In the genomic region with DNA sequence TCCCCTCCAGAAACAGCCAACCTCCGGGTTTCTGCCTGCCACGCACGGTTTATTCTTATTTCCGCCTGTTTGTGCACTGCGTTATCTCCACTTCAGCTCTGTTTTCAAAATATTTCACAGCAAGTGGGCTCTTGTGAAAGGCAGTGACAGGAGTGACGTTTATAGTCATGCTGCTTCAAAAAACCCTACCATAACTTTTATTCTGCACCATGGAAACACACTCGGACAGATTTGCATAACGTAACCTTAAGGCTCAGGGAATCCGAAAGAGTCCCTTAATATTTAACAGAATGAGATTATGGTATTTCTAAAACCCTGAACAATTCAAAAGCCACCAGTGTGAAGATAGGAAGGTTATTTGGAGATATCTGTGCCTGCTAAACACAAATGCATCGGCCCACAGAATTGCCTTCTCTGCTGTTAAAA, we compare ENCODE assay signal across 9 cellular contexts. TPM values are rescaled to one million over a fixed set of nuclear protein-coding genes. Genes with fewer than 3 reads are reported as not detected.
DNase-seq lines count a peak whose midpoint lies in the region; ATAC-seq, FAIRE-seq and TF ChIP-seq lines count a peak whose summit lies in the region.
"Had no signal": no experiment of that assay in that cellular context is flagged by ENCODE, and none has a peak within 500 bp of the region (broad histone marks: within the 10 kb centered on the region; RNA-seq: fewer than 3 reads in every experiment).

No MANE protein-coding gene starts in this region.

- intact Hi-C loops in PC-3 (cut with micrococcal nuclease): loop anchor here (1.0 to 5.0 kb wide), 2 partner anchors 62 to 122 kb away; partner anchors contain the start of gene H3-3A
- intact Hi-C loops in naive thymus-derived CD4-positive, alpha-beta T cell (cut with micrococcal nuclease): loop anchor here (1.0 to 10.0 kb wide), 24 partner anchors 62 to 1787 kb away; partner anchors contain the start of genes ACBD3 (in 2 of the 2), H3-3A (in 2 of the 2), LBR (in 2 of the 2) and PARP1 (in 2 of the 2)

- H4K20me1 ChIP-seq in PC-3 (ENCODE audit: low read length): peaks cover 29% of the 10 kb centered on the region; the same call in 1 of the 2 replicates

- ATAC-seq in HG02943 (IDR thresholded peaks at IDR 0.05; ENCODE audit: low read depth, unreplicated experiment) (peak; percentile 38), PC-3 (no peak)
- peak; percentile 58 for ATAC-seq in naive thymus-derived CD4-positive, alpha-beta T cell

- DNase-seq in AG04449 (ENCODE audit: low read depth, low spot score) (no peak), GM18507 (ENCODE audit: extremely low spot score, insufficient read length, low read depth) (no peak), PC-3 (no peak), dermis blood vessel endothelial cell (peak; percentile 59), RKO (ENCODE audit: low spot score) (no peak)
- peak in 7 of 9 donors; percentile 82 to 92 (median 88) for DNase-seq in naive thymus-derived CD4-positive, alpha-beta T cell
- DNase-seq in stimulated activated CD4-positive, alpha-beta T cell treated with anti-CD3 and anti-CD28 coated beads, Interleukin-15, amount 100 ng/mL, for 24 hours: no peak

- TF ChIP-seq CTCF in AG04449 (IDR thresholded peaks at IDR 0.05; ENCODE audit: insufficient read depth, low read length, missing control alignments) (no peak), PC-3 (conservative IDR thresholded peaks at IDR 0.05; ENCODE audit: low read depth, low read length) (no peak)

- H3K4me2 ChIP-seq in PC-3 (ENCODE audit: low read length): peak overlapping the region; percentile 87

- H2AFZ ChIP-seq in PC-3 (ENCODE audit: low read length): peak overlapping the region; percentile 56

- peaks cover 0 to 12% (median 4%) of the 10 kb centered on the region in 5 donors for H3K36me3 Mint-ChIP-seq in naive thymus-derived CD4-positive, alpha-beta T cell

- CTCF ChIA-PET in AG04449 (lab: Yijun Ruan, JAX) (interaction anchor here (1.0 to 1.9 kb wide), 3 partner anchors 14 to 121 kb away, joined by 3 to 9 read pairs (median 8); no protein-coding TSS in a partner anchor), PC-3 (lab: Charles Lee) (interaction anchor here (0.5 to 1.0 kb wide), 2 partner anchors 60 to 63 kb away, joined by 3 to 6 read pairs; partner anchors contain the start of gene H3-3A)
- CTCF ChIA-PET in naive thymus-derived CD4-positive, alpha-beta T cell (lab: Charles Lee): interaction anchor here (0.9 to 2.1 kb wide), 8 partner anchors 8 to 525 kb away, joined by 3 to 13 read pairs (median 4); partner anchors contain the start of genes H3-3A and SRP9

- no peaks in the 10 kb centered on the region for H3K9me3 ChIP-seq in PC-3 (ENCODE audit: low read length)
- no peaks in the 10 kb centered on the region for H3K9me3 ChIP-seq in naive thymus-derived CD4-positive, alpha-beta T cell (ENCODE audit: control insufficient read depth in 2 of 3, low read length in 3 of 3)

- H3F3A ChIP-seq in PC-3 (ENCODE audit: low read length, unreplicated experiment): no peaks in the 10 kb centered on the region

- peaks cover 23% of the 10 kb centered on the region for H3K4me1 ChIP-seq in PC-3 (ENCODE audit: insufficient read depth, low read length)
- peaks cover 51 to 74% of the 10 kb centered on the region in 2 donors for H3K4me1 ChIP-seq in naive thymus-derived CD4-positive, alpha-beta T cell (ENCODE audit: control insufficient read depth in 2 of 2, insufficient read depth in 2 of 2, low read length in 2 of 2)

- H3K4me1 Mint-ChIP-seq in naive thymus-derived CD4-positive, alpha-beta T cell: peaks cover 47 to 96% (median 76%) of the 10 kb centered on the region in 7 donors

- H3K9ac ChIP-seq in PC-3 (ENCODE audit: low read length): peak overlapping the region; percentile 12; the same call in 1 of the 2 replicates

- 0 out of 2 replicates have a peak overlapping the region, but pooled peaks have one; percentile 23 for H3K27ac ChIP-seq in PC-3 (ENCODE audit: low read length)
- peak overlapping the region; percentile 98 for H3K27ac ChIP-seq in naive thymus-derived CD4-positive, alpha-beta T cell (ENCODE audit: low read depth, low read length)

- peaks cover 42% of the 10 kb centered on the region for H3K79me2 ChIP-seq in PC-3 (ENCODE audit: low read length)

- peaks cover 0 to 10% (median 0%) of the 10 kb centered on the region in 11 donors for H3K9me3 Mint-ChIP-seq in naive thymus-derived CD4-positive, alpha-beta T cell

- TSS peak; percentile 99 for BruUV-seq in PC-3 (replicated peaks; lab: Mats Ljungman, UMichigan)

- no peaks in the 10 kb centered on the region for H3K27me3 Mint-ChIP-seq in naive thymus-derived CD4-positive, alpha-beta T cell

- H3K4me3 ChIP-seq in AG04449 (ENCODE audit: low read depth, low read length) (peak overlapping the region; percentile 52), PC-3 (ENCODE audit: low read length) (peak overlapping the region; percentile 94)
- peak overlapping the region; percentile 78 for H3K4me3 ChIP-seq in naive thymus-derived CD4-positive, alpha-beta T cell (ENCODE audit: low read length)

- no peaks in the 10 kb centered on the region for H3K9me2 ChIP-seq in PC-3 (replicated peaks; ENCODE audit: low read length)

- peak; percentile 83 for FAIRE-seq in GM18507 (lab: Jason Lieb, UNC)

- H3K36me3 ChIP-seq in PC-3 (ENCODE audit: low read depth, low read length): peaks cover 11% of the 10 kb centered on the region; the same call in 1 of the 2 replicates
- peaks cover 0 to 9% (median 2%) of the 10 kb centered on the region in 3 experiments for H3K36me3 ChIP-seq in naive thymus-derived CD4-positive, alpha-beta T cell (ENCODE audit: control insufficient read depth in 2 of 3, insufficient read depth in 3 of 3, low read length in 3 of 3)

- POLR2A ChIA-PET in AG04449 (lab: Yijun Ruan, JAX) (interaction anchor here (0.7 to 1.2 kb wide), 5 partner anchors 11 to 70 kb away, joined by 3 to 12 read pairs (median 3); partner anchors contain the start of gene H3-3A), PC-3 (lab: Charles Lee; ENCODE audit: unreplicated experiment) (interaction anchor here (0.6 to 1.2 kb wide), 3 partner anchors 35 to 65 kb away, joined by 3 to 8 read pairs (median 4); partner anchors contain the start of gene H3-3A)
- POLR2A ChIA-PET in naive thymus-derived CD4-positive, alpha-beta T cell (lab: Charles Lee): interaction anchor here (0.5 to 8.2 kb wide), 56 partner anchors 8 to 939 kb away, joined by 3 to 450 read pairs (median 5); partner anchors contain the start of genes ACBD3, H3-3A, LBR and LEFTY1

- peak overlapping the region; percentile 95 to 100 (median 100) for H3K27ac Mint-ChIP-seq in naive thymus-derived CD4-positive, alpha-beta T cell

- H3K27me3 ChIP-seq in PC-3 (ENCODE audit: low read length): no peaks in the 10 kb centered on the region
- no peaks in the 10 kb centered on the region for H3K27me3 ChIP-seq in naive thymus-derived CD4-positive, alpha-beta T cell (ENCODE audit: control insufficient read depth in 2 of 2, insufficient read depth in 2 of 2, low read length in 2 of 2)

- H3K4me3 Mint-ChIP-seq in naive thymus-derived CD4-positive, alpha-beta T cell: peak overlapping the region; percentile 89 to 100 (median 100)

RNA-seq across cellular contexts. Expression of gene SDE2, which starts 0.8 kb away (rescaled TPM):
- total RNA-seq in PC-3 (2014; rRNA removed) (26.1 and 30.2 TPM in 2 replicates), dermis blood vessel endothelial cell (23.9 and 32.5 TPM in 2 replicates)
- 10 to 100 TPM; 20.4 to 36.3 (median 20.8) TPM for total RNA-seq in naive thymus-derived CD4-positive, alpha-beta T cell
- polyA plus RNA-seq in naive thymus-derived CD4-positive, alpha-beta T cell: 1 to 10 TPM; 9.3 TPM

RNA-seq across cellular contexts. Expression of gene LEFTY2, which starts 58.9 kb away (rescaled TPM):
- total RNA-seq in PC-3 (2014; rRNA removed) (not detected in 2 replicates), dermis blood vessel endothelial cell (under 0.01 TPM in 1 of 2 replicates, not detected in the other)
- total RNA-seq in naive thymus-derived CD4-positive, alpha-beta T cell: not detected
- under 1 TPM in 1 of 2 donors, not detected in 1; 0.45 TPM for polyA plus RNA-seq in naive thymus-derived CD4-positive, alpha-beta T cell
- total RNA-seq: LHCN-M2 had no signal

Comparison
In these comparisons a context has a peak if more than half of its experiments do, and no peak if none do; other contexts are left out.
1. DNase-seq: peak in dermis blood vessel endothelial cell (single experiment) and naive thymus-derived CD4-positive, alpha-beta T cell (7 of 9); none in AG04449 (single experiment), GM18507 (single experiment), PC-3 (single experiment), RKO (single experiment) and stimulated activated CD4-positive, alpha-beta T cell treated with anti-CD3 and anti-CD28 coated beads, Interleukin-15, amount 100 ng/mL, for 24 hours (single experiment).
2. Peak in every context shown above with its lines, with median percentiles within 50 percentile points of each other: H3K4me3 ChIP-seq.